ENCODE assay signal across 1 cellular context in genomic region chr12:104050436-104050835, GRCh38.
TF ChIP-seq lines count a peak whose summit lies in the region.

No MANE protein-coding gene starts in this region.

TF ChIP-seq in GM23338, 12 proteins besides CTCF, POLR2A, EP300 and RAD21 (continued from another document):
- TF ChIP-seq ETS1 (IDR thresholded peaks at IDR 0.05) (no peak), STAT1 (IDR thresholded peaks at IDR 0.05; ENCODE audit: unreplicated experiment) (no peak), POLR2AphosphoS5 (IDR thresholded peaks at IDR 0.05; ENCODE audit: low read depth) (no peak), EZH2 (IDR thresholded peaks at IDR 0.05; ENCODE audit: low read depth, unreplicated experiment) (no peak), CREB1 (CRISPR knock-in tag; IDR thresholded peaks at IDR 0.05; ENCODE audit: low read depth) (no peak), NANOG (IDR thresholded peaks at IDR 0.05; ENCODE audit: borderline replicate concordance) (no peak), REST (IDR thresholded peaks at IDR 0.05; ENCODE audit: unreplicated experiment) (no peak), ZNF114 (CRISPR knock-in tag; IDR thresholded peaks at IDR 0.05) (no peak), JUNB (IDR thresholded peaks at IDR 0.05; ENCODE audit: unreplicated experiment) (no peak)
TF ChIP-seq in GM23338: peak in this region for 0.
